1 cellular context compared by ENCODE assay signal in genomic region chr14:31286456-31287293, GRCh38.
TF ChIP-seq lines count a peak whose summit lies in the region.

No MANE protein-coding gene starts in this region.

TF ChIP-seq in K562, 482 proteins besides CTCF, POLR2A, EP300 and RAD21 (continued from another document):
- TF ChIP-seq AFF4 (CRISPR knock-in tag; IDR thresholded peaks at IDR 0.05) (no peak), MGA (IDR thresholded peaks at IDR 0.05) (peak; percentile 78), ZNF134 (CRISPR knock-in tag; conservative IDR thresholded peaks at IDR 0.05) (no peak), RFX5 (IDR thresholded peaks at IDR 0.05; ENCODE audit: low read depth, low read length) (no peak), STAT5B (CRISPR knock-in tag; IDR thresholded peaks at IDR 0.05) (no peak), SAP30 (IDR thresholded peaks at IDR 0.05; ENCODE audit: borderline replicate concordance, insufficient read depth, low read depth, low read length, poor library complexity, severe bottlenecking) (no peak)
